ENCODE assay signal across 8 cellular contexts in genomic region chr22:37933711-37934376, GRCh38. TPM values are rescaled to one million over a fixed set of nuclear protein-coding genes. Genes with fewer than 3 reads are reported as not detected.
DNase-seq lines count a peak whose midpoint lies in the region; ATAC-seq and TF ChIP-seq lines count a peak whose summit lies in the region.

No MANE protein-coding gene starts in this region.

- no peaks in the 10 kb centered on the region for H3K9me3 Mint-ChIP-seq in brain

- H3K36me3 ChIP-seq in DOHH2 (ENCODE audit: control insufficient read depth, low read length) (no peaks in the 10 kb centered on the region), skeletal muscle tissue (ENCODE audit: control insufficient read depth in 3 of 3, insufficient read depth in 3 of 3, low read length in 3 of 3) (peaks cover 13 to 24% (median 17%) of the 10 kb centered on the region in 3 donors)

- H3K9me2 ChIP-seq in DOHH2 (replicated peaks; ENCODE audit: control insufficient read depth, low read length) = no peaks in the 10 kb centered on the region

- peak overlapping the region in 2 of 3 donors; percentile 10 to 54 for H3K9ac ChIP-seq in skeletal muscle tissue (ENCODE audit: low read depth in 1 of 3, low read length in 3 of 3)

- DNase-seq in H4 (ENCODE audit: low spot score) = peak; percentile 91
- peak; percentile 47 for DNase-seq in NCI-H1092 (lab: John Stamatoyannopoulos, UW)
- DNase-seq in UCSD-AML1 (lab: John Stamatoyannopoulos, UW; ENCODE audit: unreplicated experiment) = peak; percentile 90
- peak; percentile 98 for DNase-seq in iPS-NIHi11 (ENCODE audit: low spot score)

- no peaks in the 10 kb centered on the region for H3F3A ChIP-seq in DOHH2 (ENCODE audit: control insufficient read depth, insufficient read depth)

- H3K4me2 ChIP-seq in DOHH2 (ENCODE audit: low read length) = peak overlapping the region; percentile 46

- TF ChIP-seq CTCF in DOHH2 (IDR thresholded peaks at IDR 0.05; ENCODE audit: low read depth, low read length, poor library complexity, severe bottlenecking) (peak; percentile 99), brain (conservative IDR thresholded peaks at IDR 0.05) (peak; percentile 84 to 88)

- no peaks in the 10 kb centered on the region for H3K9me3 ChIP-seq in DOHH2 (ENCODE audit: control insufficient read depth, insufficient read depth, low read length)
- H3K9me3 ChIP-seq in skeletal muscle tissue (ENCODE audit: control insufficient read depth in 3 of 3, low read length in 3 of 3) = no peaks in the 10 kb centered on the region

- H3K79me2 ChIP-seq in DOHH2 (ENCODE audit: control insufficient read depth, low read length) = no peaks in the 10 kb centered on the region

- peaks cover 12% of the 10 kb centered on the region for H3K4me1 Mint-ChIP-seq in brain

- no peak overlapping the region for H3K27ac ChIP-seq in DOHH2 (ENCODE audit: low read depth, low read length)
- peak overlapping the region; percentile 41 for H3K27ac ChIP-seq in skeletal muscle tissue (ENCODE audit: low read depth, low read length)

- no peaks in the 10 kb centered on the region for H3K27me3 Mint-ChIP-seq in brain

- H4K20me1 ChIP-seq in DOHH2 (ENCODE audit: control insufficient read depth, insufficient read depth, low read depth, low read length) = peaks cover 3% of the 10 kb centered on the region; the same call in 1 of the 2 replicates

- no peak overlapping the region for H3K4me3 Mint-ChIP-seq in brain

- ATAC-seq in HG03457 (IDR thresholded peaks at IDR 0.05; ENCODE audit: unreplicated experiment) = no peak

- H3K36me3 Mint-ChIP-seq in brain = peaks cover 31% of the 10 kb centered on the region

- no peak overlapping the region for H3K4me3 ChIP-seq in DOHH2 (ENCODE audit: low read length)
- H3K4me3 ChIP-seq in skeletal muscle tissue (ENCODE audit: low read length in 3 of 3) = peak overlapping the region in 2 of 3 donors; percentile 19 to 22

- peak overlapping the region; percentile 29 to 79 (median 69) for H3K27ac Mint-ChIP-seq in brain

- H3K4me1 ChIP-seq in DOHH2 (ENCODE audit: control insufficient read depth, low read length) (peaks cover 14% of the 10 kb centered on the region), skeletal muscle tissue (ENCODE audit: control insufficient read depth in 3 of 3, insufficient read depth in 3 of 3, low read length in 3 of 3) (peaks cover 8 to 14% (median 12%) of the 10 kb centered on the region in 3 donors)

- no peaks in the 10 kb centered on the region for H3K27me3 ChIP-seq in DOHH2 (ENCODE audit: control insufficient read depth, low read length)
- H3K27me3 ChIP-seq in skeletal muscle tissue (ENCODE audit: control insufficient read depth in 3 of 3, insufficient read depth in 3 of 3, low read length in 3 of 3) = no peaks in the 10 kb centered on the region

RNA-seq across cellular contexts. Expression of gene C22orf23, which starts 19.6 kb away (rescaled TPM):
- 0.41 and 1.1 TPM in 2 replicates for total RNA-seq in H4 (2014; rRNA removed; shearing (Covaris generic))
- polyA plus RNA-seq in brain (ENCODE audit: insufficient read depth, low read depth, low replicate concordance) = 1.2 TPM
- total RNA-seq in skeletal muscle tissue = 0.52 TPM

RNA-seq across cellular contexts. Expression of gene POLR2F, which starts 19.7 kb away (rescaled TPM):
- total RNA-seq in H4 (2014; rRNA removed; shearing (Covaris generic)) = 145 and 155 TPM in 2 replicates
- 105 TPM for polyA plus RNA-seq in brain (ENCODE audit: insufficient read depth, low read depth, low replicate concordance)
- 23.5 TPM for total RNA-seq in skeletal muscle tissue

RNA-seq across cellular contexts. Expression of gene MICALL1, which starts 27.7 kb away (rescaled TPM):
- 11.6 and 17.2 TPM in 2 replicates for total RNA-seq in H4 (2014; rRNA removed; shearing (Covaris generic))
- polyA plus RNA-seq in brain (ENCODE audit: insufficient read depth, low read depth, low replicate concordance) = 16.2 TPM
- 11.0 TPM for total RNA-seq in skeletal muscle tissue

RNA-seq across cellular contexts. Expression of gene SOX10, which starts 50.5 kb away (rescaled TPM):
- not detected in 2 replicates for total RNA-seq in H4 (2014; rRNA removed; shearing (Covaris generic))
- 81.2 TPM for polyA plus RNA-seq in brain (ENCODE audit: insufficient read depth, low read depth, low replicate concordance)
- total RNA-seq in skeletal muscle tissue = 4.2 TPM

Comparison
In these comparisons a context has a peak if more than half of its experiments do, and no peak if none do; other contexts are left out.
1. DNase-seq: peak in every context shown above with its lines; median percentile 98 in iPS-NIHi11; 91 in H4; 90 in UCSD-AML1; 47 in NCI-H1092.